8 cellular contexts compared by ENCODE assay signal in the genomic region with DNA sequence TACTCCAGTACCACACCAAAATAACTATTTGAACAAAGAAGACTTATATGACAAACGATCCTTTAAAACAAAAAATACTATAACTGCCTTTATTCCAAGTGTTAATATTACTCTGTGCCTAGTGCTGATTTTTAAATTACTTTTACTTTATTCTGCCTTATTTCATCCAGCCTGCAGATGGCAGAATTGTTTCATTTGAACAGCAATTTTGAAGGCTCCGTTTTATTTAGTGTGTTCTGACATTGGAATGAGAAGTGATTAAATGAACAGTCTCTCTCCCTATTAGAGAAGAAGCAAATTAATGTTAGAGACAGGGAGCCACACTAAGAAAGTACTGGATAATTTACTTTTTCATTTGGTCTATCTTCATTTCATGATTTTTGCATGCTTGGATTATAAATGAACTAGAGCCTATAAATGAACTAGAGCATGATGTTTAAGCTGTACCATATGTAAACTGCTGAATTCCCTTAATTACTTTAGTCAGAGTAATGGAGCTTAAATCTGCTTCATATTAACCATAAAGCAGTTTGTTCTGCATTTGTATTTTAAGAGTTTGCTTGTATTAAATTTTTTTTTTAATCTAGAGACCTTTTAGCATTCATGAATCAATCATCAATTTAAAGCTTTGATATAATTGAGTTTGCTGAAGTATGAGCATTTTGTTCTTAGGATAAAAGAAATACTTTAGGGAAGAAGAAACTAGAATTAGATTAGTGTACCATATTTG. TPM values are rescaled to one million over a fixed set of nuclear protein-coding genes. Genes with fewer than 3 reads are reported as not detected.
DNase-seq lines count a peak whose midpoint lies in the region; ATAC-seq and TF ChIP-seq lines count a peak whose summit lies in the region.

No MANE protein-coding gene starts in this region.

- WGBS in thyroid gland, 2 donors = 4 to 8% methylated on average over 2 of the region's 2 CpGs

- no peaks in the 10 kb centered on the region for H3K36me3 ChIP-seq in thyroid gland

- H3K9me3 ChIP-seq in thyroid gland = no peaks in the 10 kb centered on the region

- intact Hi-C loops in CD14-positive monocyte (cut with micrococcal nuclease) (loop anchor here (2.0 to 10.0 kb wide), 2 partner anchors 219 to 467 kb away; no protein-coding TSS in a partner anchor), thyroid gland (cut with DNase I) (loop anchor here (10.0 kb wide), 1 partner anchor 469 kb away; no protein-coding TSS in a partner anchor)

- ATAC-seq in GM18517 (IDR thresholded peaks at IDR 0.05; ENCODE audit: unreplicated experiment) (peak; percentile 46), HG03280 (IDR thresholded peaks at IDR 0.05; ENCODE audit: unreplicated experiment) (no peak), GM18502 (IDR thresholded peaks at IDR 0.05; ENCODE audit: poor library complexity, unreplicated experiment) (no peak)

- no peak overlapping the region for H3K4me3 ChIP-seq in thyroid gland (replicated peaks in 1 of 3)

- no peak overlapping the region for H3K27ac Mint-ChIP-seq in CD14-positive monocyte

- TF ChIP-seq POLR2A in thyroid gland (IDR thresholded peaks at IDR 0.05) = no peak

- TF ChIP-seq CTCF in CD14-positive monocyte (IDR thresholded peaks at IDR 0.05) (peak; percentile 85), thyroid gland (IDR thresholded peaks at IDR 0.05) (peak in 5 of 6 experiments; percentile 33 to 92 (median 73))

- no peaks in the 10 kb centered on the region for H3K9me3 Mint-ChIP-seq in CD14-positive monocyte

- DNase-seq in CD14-positive monocyte (ENCODE audit: low spot score) (no peak), NCI-H446 (lab: John Stamatoyannopoulos, UW) (peak; percentile 55 to 75), astrocyte of the hippocampus (ENCODE audit: low read depth, low spot score) (peak; percentile 72), inferior parietal cortex (ENCODE audit: extremely low spot score) (peak; percentile 79), thyroid gland (no peak)

- H3K27ac ChIP-seq in thyroid gland = no peak overlapping the region

- no peak overlapping the region for H3K4me3 Mint-ChIP-seq in CD14-positive monocyte

- peaks cover 13% of the 10 kb centered on the region for H3K4me1 Mint-ChIP-seq in CD14-positive monocyte

- H3K27me3 Mint-ChIP-seq in CD14-positive monocyte (ENCODE audit: low read depth in 3 of 3) = no peaks in the 10 kb centered on the region

- peaks cover 7 to 16% of the 10 kb centered on the region in 2 donors for H3K36me3 Mint-ChIP-seq in CD14-positive monocyte

- peaks cover 37 to 47% of the 10 kb centered on the region in 2 donors for H3K4me1 ChIP-seq in thyroid gland

- H3K27me3 ChIP-seq in thyroid gland = no peaks in the 10 kb centered on the region

RNA-seq across cellular contexts. Expression of gene PDHX, which starts 9.8 kb away (rescaled TPM):
- polyA plus RNA-seq in CD14-positive monocyte = 10 to 100 TPM; 17.5 to 19.5 TPM
- total RNA-seq in thyroid gland = 10 to 100 TPM; 30.8 to 35.2 (median 31.2) TPM

RNA-seq across cellular contexts. Expression of gene APIP, which starts 10.1 kb away (rescaled TPM):
- 10 to 100 TPM; 22.9 to 25.4 TPM for polyA plus RNA-seq in CD14-positive monocyte
- 10 to 100 TPM; 35.6 to 54.3 (median 39.0) TPM for total RNA-seq in thyroid gland

Comparison
In these comparisons a context has a peak if more than half of its experiments do, and no peak if none do; other contexts are left out.
1. DNase-seq: peak in NCI-H446 (2 of 2), astrocyte of the hippocampus (single experiment) and inferior parietal cortex (single experiment); none in CD14-positive monocyte (single experiment) and thyroid gland (0 of 2).